1 cellular context compared by ENCODE assay signal in genomic region chr2:200761168-200761715, GRCh38.
TF ChIP-seq lines count a peak whose summit lies in the region.

No MANE protein-coding gene starts in this region.

TF ChIP-seq in H1, 55 proteins besides CTCF, POLR2A, EP300 and RAD21:
- TF ChIP-seq SRF (IDR thresholded peaks at IDR 0.05; ENCODE audit: low read depth, low read length), result no peak
- no peak for TF ChIP-seq BCL11A (IDR thresholded peaks at IDR 0.05; ENCODE audit: low read depth in 2 of 2, low read length in 2 of 2)
- no peak for TF ChIP-seq GTF2F1 (IDR thresholded peaks at IDR 0.05; ENCODE audit: borderline replicate concordance, low read depth, low read length)
- no peak for TF ChIP-seq ATF3 (IDR thresholded peaks at IDR 0.05; ENCODE audit: insufficient read depth, low read depth, low read length)
- TF ChIP-seq CBX8 (IDR thresholded peaks at IDR 0.05; ENCODE audit: borderline replicate concordance, low read depth, low read length), result no peak
- TF ChIP-seq MAFK (IDR thresholded peaks at IDR 0.05; ENCODE audit: low read depth, low read length), result no peak
- no peak for TF ChIP-seq RXRA (IDR thresholded peaks at IDR 0.05; ENCODE audit: insufficient read depth, low read depth, low read length)
- TF ChIP-seq ASH2L (IDR thresholded peaks at IDR 0.05; ENCODE audit: low read length), result no peak
- TF ChIP-seq HDAC6 (IDR thresholded peaks at IDR 0.05; ENCODE audit: low read depth, low read length), result no peak
- TF ChIP-seq EGR1 (IDR thresholded peaks at IDR 0.05; ENCODE audit: borderline replicate concordance, low read depth, low read length), result no peak
- TF ChIP-seq TCF12 (IDR thresholded peaks at IDR 0.05; ENCODE audit: low read depth, low read length), result no peak
- TF ChIP-seq TBP (IDR thresholded peaks at IDR 0.05; ENCODE audit: low read depth, low read length), result no peak
- no peak for TF ChIP-seq KDM5A (IDR thresholded peaks at IDR 0.05; ENCODE audit: low read length)
